8 cellular contexts compared by ENCODE assay signal in genomic region chr12:49672351-49673181, GRCh38. TPM values are rescaled to one million over a fixed set of nuclear protein-coding genes. Genes with fewer than 3 reads are reported as not detected.
A peak's percentile ranks its signal among the peaks of the same experiment; 100 is the strongest.
DNase-seq lines count a peak whose midpoint lies in the region; ATAC-seq and TF ChIP-seq lines count a peak whose summit lies in the region.

No MANE protein-coding gene starts in this region.

- H3K36me3 Mint-ChIP-seq in T-cell (peaks cover 4% of the 10 kb centered on the region), progenitor cell of endocrine pancreas (ENCODE audit: insufficient read depth) (no peaks in the 10 kb centered on the region)

- TF ChIP-seq CTCF in fibroblast of lung (conservative IDR thresholded peaks at IDR 0.05 in 1 of 2, IDR thresholded peaks at IDR 0.05 in 1 of 2; ENCODE audit: low read depth in 1 of 2, low read length in 2 of 2) (no peak), progenitor cell of endocrine pancreas (IDR thresholded peaks at IDR 0.05; ENCODE audit: unreplicated experiment) (no peak)

- peaks cover 8% of the 10 kb centered on the region for H3K79me2 ChIP-seq in fibroblast of lung (ENCODE audit: control insufficient read depth, insufficient read depth, low read length)

- H4K20me1 ChIP-seq in fibroblast of lung (ENCODE audit: control insufficient read depth, extremely low read depth, insufficient read depth, low read length) = no peaks in the 10 kb centered on the region

- H3K4me3 Mint-ChIP-seq in T-cell (peak overlapping the region; percentile 22 to 73 (median 45)), progenitor cell of endocrine pancreas (ENCODE audit: low read depth) (no peak overlapping the region)

- H3K9ac ChIP-seq in fibroblast of lung (ENCODE audit: insufficient read depth, low read length) = no peak overlapping the region

- in situ Hi-C loops in G401 (cut with HindIII; ENCODE audit: low sequenced_read_pairs) = no loop called here

- no peak for ATAC-seq in T-cell (replicated peaks in 1 of 4)

- CTCF ChIA-PET in T-cell (lab: Charles Lee) = interaction anchor here in 1 of 2 donors (0.7 to 1.4 kb wide), 3 partner anchors 10 to 34 kb away, joined by 3 to 4 read pairs (median 3); no protein-coding TSS in a partner anchor

- no peaks in the 10 kb centered on the region for H3K36me3 ChIP-seq in fibroblast of lung (ENCODE audit: control insufficient read depth, insufficient read depth, low read length)

- H3K27ac Mint-ChIP-seq in T-cell = peak overlapping the region; percentile 97 to 98
- peak overlapping the region; percentile 96 for H3K27ac Mint-ChIP-seq in progenitor cell of endocrine pancreas

- no peaks in the 10 kb centered on the region for H3K27me3 ChIP-seq in fibroblast of lung (ENCODE audit: control insufficient read depth, insufficient read depth, low read length)

- H3K27me3 Mint-ChIP-seq in T-cell (no peaks in the 10 kb centered on the region), progenitor cell of endocrine pancreas (no peaks in the 10 kb centered on the region)

- H3K4me2 ChIP-seq in fibroblast of lung (ENCODE audit: extremely low read depth, insufficient read depth, low read length) = peak overlapping the region; percentile 59

- peak overlapping the region; percentile 79 for H3K27ac ChIP-seq in fibroblast of lung (ENCODE audit: insufficient read depth, low read length)

- DNase-seq in G401 (ENCODE audit: low spot score) = peak; percentile 64
- no peak for DNase-seq in T-cell
- DNase-seq in fibroblast of lung (ENCODE audit: low read depth in 2 of 2) = no peak
- no peak for DNase-seq in progenitor cell of endocrine pancreas (ENCODE audit: low spot score, unreplicated experiment)
- no peak for DNase-seq in KG1 (lab: John Stamatoyannopoulos, UW)
- no peak for DNase-seq in stimulated activated CD4-positive, alpha-beta T cell treated with anti-CD3 and anti-CD28 coated beads, Interleukin-15, amount 100 ng/mL, for 24 hours
- DNase-seq in activated CD8-positive, alpha-beta memory T cell treated with anti-CD3 and anti-CD28 coated beads, Interleukin-2, amount 50 U/mL, for 48 hours = no peak
- no peak for DNase-seq in activated gamma-delta T cell (lab: John Stamatoyannopoulos, UW)

- no peaks in the 10 kb centered on the region for H3K9me3 Mint-ChIP-seq in T-cell
- H3K9me3 Mint-ChIP-seq in progenitor cell of endocrine pancreas (ENCODE audit: low read depth) = no peaks in the 10 kb centered on the region

- peaks cover 23% of the 10 kb centered on the region for H3K4me1 ChIP-seq in fibroblast of lung (ENCODE audit: control insufficient read depth, extremely low read depth, insufficient read depth, low read length)

- H3K4me1 Mint-ChIP-seq in T-cell = peaks cover 96 to 97% (median 96%) of the 10 kb centered on the region in 3 donors
- H3K4me1 Mint-ChIP-seq in progenitor cell of endocrine pancreas (ENCODE audit: low read depth) = peaks cover 34% of the 10 kb centered on the region

- no peak overlapping the region for H2AFZ ChIP-seq in fibroblast of lung (ENCODE audit: low read length)

- H3K9me3 ChIP-seq in fibroblast of lung (ENCODE audit: control insufficient read depth, insufficient read depth, low read depth, low read length) = no peaks in the 10 kb centered on the region

- POLR2A ChIA-PET in T-cell (lab: Charles Lee) = interaction anchor here in 1 of 2 donors (0.6 to 1.4 kb wide), 3 partner anchors 9 to 32 kb away, joined by 3 to 6 read pairs (median 4); no protein-coding TSS in a partner anchor

- H3K4me3 ChIP-seq in fibroblast of lung (replicated peaks in 1 of 4; ENCODE audit: control extremely low read depth in 1 of 4, insufficient read depth in 1 of 4, low read depth in 3 of 4, low read length in 4 of 4) = peak overlapping the region in 1 of 4 experiments; percentile 16

RNA-seq across cellular contexts. Expression of gene FMNL3, which starts 34.6 kb away (rescaled TPM):
- 9.8 and 12.1 TPM in 2 replicates for total RNA-seq in G401 (2014; rRNA removed; shearing (Covaris generic))
- total RNA-seq in T-cell (10 to 100 TPM; 34.2 to 45.5 (median 41.1) TPM), fibroblast of lung (17.2 and 22.5 TPM in 2 replicates), progenitor cell of endocrine pancreas (10.8 and 11.9 TPM in 2 replicates)
- polyA plus RNA-seq in fibroblast of lung = 13.6 and 15.0 TPM in 2 replicates
- polyA plus RNA-seq in fibroblast of lung (2012) = 11.2 and 12.9 TPM in 2 replicates
- polyA minus RNA-seq in fibroblast of lung (ENCODE audit: low replicate concordance) = 44.6 and 47.4 TPM in 2 replicates

RNA-seq across cellular contexts. Expression of gene PRPF40B, which starts 49.2 kb away (rescaled TPM):
- total RNA-seq in G401 (2014; rRNA removed; shearing (Covaris generic)) = 11.2 and 16.4 TPM in 2 replicates
- total RNA-seq in T-cell (10 to 100 TPM in 4 of 5 donors, 1 to 10 TPM in 1; 7.4 to 18.0 (median 16.5) TPM), fibroblast of lung (9.2 and 11.7 TPM in 2 replicates), progenitor cell of endocrine pancreas (57.4 and 63.4 TPM in 2 replicates)
- polyA plus RNA-seq in fibroblast of lung = 6.4 TPM in 2 replicates
- 5.6 and 7.3 TPM in 2 replicates for polyA plus RNA-seq in fibroblast of lung (2012)
- polyA minus RNA-seq in fibroblast of lung (ENCODE audit: low replicate concordance) = 6.3 and 8.3 TPM in 2 replicates
